1 cellular context compared by ENCODE assay signal in the genomic region with DNA sequence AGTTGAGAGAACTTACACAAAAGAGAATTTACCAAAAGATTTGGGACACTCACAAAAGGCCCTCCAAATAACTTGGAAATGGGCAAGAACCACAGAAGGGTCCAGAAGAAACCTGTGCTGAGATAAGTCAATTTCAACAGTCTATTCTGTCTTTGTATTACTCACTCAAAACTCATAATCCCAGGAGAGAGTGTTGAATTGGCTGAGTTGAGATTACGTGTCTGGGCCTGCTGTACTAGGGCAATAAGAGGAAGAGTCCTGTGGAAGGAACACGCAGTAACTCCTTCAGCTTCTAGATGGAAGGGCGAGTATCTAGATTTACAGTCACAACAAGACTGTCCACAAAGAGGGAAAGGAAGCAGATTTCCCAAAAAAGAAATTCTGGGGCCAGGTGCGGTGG.
TF ChIP-seq lines count a peak whose summit lies in the region.

No MANE protein-coding gene starts in this region.

TF ChIP-seq in GM23338, 12 proteins besides CTCF, POLR2A, EP300 and RAD21 (continued from another document):
- TF ChIP-seq, protein P1, sequence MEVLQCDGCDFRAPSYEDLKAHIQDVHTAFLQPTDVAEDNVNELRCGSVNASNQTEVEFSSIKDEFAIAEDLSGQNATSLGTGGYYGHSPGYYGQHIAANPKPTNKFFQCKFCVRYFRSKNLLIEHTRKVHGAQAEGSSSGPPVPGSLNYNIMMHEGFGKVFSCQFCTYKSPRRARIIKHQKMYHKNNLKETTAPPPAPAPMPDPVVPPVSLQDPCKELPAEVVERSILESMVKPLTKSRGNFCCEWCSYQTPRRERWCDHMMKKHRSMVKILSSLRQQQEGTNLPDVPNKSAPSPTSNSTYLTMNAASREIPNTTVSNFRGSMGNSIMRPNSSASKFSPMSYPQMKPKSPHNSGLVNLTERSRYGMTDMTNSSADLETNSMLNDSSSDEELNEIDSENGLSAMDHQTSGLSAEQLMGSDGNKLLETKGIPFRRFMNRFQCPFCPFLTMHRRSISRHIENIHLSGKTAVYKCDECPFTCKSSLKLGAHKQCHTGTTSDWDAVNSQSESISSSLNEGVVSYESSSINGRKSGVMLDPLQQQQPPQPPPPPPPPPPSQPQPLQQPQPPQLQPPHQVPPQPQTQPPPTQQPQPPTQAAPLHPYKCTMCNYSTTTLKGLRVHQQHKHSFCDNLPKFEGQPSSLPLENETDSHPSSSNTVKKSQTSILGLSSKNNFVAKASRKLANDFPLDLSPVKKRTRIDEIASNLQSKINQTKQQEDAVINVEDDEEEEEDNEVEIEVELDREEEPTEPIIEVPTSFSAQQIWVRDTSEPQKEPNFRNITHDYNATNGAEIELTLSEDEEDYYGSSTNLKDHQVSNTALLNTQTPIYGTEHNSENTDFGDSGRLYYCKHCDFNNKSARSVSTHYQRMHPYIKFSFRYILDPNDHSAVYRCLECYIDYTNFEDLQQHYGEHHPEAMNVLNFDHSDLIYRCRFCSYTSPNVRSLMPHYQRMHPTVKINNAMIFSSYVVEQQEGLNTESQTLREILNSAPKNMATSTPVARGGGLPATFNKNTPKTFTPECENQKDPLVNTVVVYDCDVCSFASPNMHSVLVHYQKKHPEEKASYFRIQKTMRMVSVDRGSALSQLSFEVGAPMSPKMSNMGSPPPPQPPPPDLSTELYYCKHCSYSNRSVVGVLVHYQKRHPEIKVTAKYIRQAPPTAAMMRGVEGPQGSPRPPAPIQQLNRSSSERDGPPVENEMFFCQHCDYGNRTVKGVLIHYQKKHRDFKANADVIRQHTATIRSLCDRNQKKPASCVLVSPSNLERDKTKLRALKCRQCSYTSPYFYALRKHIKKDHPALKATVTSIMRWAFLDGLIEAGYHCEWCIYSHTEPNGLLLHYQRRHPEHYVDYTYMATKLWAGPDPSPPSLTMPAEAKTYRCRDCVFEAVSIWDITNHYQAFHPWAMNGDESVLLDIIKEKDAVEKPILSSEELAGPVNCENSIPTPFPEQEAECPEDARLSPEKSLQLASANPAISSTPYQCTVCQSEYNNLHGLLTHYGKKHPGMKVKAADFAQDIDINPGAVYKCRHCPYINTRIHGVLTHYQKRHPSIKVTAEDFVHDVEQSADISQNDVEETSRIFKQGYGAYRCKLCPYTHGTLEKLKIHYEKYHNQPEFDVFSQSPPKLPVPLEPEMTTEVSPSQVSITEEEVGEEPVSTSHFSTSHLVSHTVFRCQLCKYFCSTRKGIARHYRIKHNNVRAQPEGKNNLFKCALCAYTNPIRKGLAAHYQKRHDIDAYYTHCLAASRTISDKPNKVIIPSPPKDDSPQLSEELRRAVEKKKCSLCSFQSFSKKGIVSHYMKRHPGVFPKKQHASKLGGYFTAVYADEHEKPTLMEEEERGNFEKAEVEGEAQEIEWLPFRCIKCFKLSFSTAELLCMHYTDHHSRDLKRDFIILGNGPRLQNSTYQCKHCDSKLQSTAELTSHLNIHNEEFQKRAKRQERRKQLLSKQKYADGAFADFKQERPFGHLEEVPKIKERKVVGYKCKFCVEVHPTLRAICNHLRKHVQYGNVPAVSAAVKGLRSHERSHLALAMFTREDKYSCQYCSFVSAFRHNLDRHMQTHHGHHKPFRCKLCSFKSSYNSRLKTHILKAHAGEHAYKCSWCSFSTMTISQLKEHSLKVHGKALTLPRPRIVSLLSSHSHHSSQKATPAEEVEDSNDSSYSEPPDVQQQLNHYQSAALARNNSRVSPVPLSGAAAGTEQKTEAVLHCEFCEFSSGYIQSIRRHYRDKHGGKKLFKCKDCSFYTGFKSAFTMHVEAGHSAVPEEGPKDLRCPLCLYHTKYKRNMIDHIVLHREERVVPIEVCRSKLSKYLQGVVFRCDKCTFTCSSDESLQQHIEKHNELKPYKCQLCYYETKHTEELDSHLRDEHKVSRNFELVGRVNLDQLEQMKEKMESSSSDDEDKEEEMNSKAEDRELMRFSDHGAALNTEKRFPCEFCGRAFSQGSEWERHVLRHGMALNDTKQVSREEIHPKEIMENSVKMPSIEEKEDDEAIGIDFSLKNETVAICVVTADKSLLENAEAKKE (CRISPR knock-in tag; IDR thresholded peaks at IDR 0.05), result no peak
- TF ChIP-seq JUNB (IDR thresholded peaks at IDR 0.05; ENCODE audit: unreplicated experiment) (no peak), EZH2phosphoT487 (IDR thresholded peaks at IDR 0.05; ENCODE audit: unreplicated experiment) (no peak), STAT1 (IDR thresholded peaks at IDR 0.05; ENCODE audit: unreplicated experiment) (no peak), CREB1 (CRISPR knock-in tag; IDR thresholded peaks at IDR 0.05; ENCODE audit: low read depth) (no peak), ZNF331 (CRISPR knock-in tag; IDR thresholded peaks at IDR 0.05; ENCODE audit: low read depth) (no peak), POLR2AphosphoS5 (IDR thresholded peaks at IDR 0.05; ENCODE audit: low read depth) (no peak), NANOG (IDR thresholded peaks at IDR 0.05; ENCODE audit: borderline replicate concordance) (no peak)
- TF ChIP-seq, protein P2, sequence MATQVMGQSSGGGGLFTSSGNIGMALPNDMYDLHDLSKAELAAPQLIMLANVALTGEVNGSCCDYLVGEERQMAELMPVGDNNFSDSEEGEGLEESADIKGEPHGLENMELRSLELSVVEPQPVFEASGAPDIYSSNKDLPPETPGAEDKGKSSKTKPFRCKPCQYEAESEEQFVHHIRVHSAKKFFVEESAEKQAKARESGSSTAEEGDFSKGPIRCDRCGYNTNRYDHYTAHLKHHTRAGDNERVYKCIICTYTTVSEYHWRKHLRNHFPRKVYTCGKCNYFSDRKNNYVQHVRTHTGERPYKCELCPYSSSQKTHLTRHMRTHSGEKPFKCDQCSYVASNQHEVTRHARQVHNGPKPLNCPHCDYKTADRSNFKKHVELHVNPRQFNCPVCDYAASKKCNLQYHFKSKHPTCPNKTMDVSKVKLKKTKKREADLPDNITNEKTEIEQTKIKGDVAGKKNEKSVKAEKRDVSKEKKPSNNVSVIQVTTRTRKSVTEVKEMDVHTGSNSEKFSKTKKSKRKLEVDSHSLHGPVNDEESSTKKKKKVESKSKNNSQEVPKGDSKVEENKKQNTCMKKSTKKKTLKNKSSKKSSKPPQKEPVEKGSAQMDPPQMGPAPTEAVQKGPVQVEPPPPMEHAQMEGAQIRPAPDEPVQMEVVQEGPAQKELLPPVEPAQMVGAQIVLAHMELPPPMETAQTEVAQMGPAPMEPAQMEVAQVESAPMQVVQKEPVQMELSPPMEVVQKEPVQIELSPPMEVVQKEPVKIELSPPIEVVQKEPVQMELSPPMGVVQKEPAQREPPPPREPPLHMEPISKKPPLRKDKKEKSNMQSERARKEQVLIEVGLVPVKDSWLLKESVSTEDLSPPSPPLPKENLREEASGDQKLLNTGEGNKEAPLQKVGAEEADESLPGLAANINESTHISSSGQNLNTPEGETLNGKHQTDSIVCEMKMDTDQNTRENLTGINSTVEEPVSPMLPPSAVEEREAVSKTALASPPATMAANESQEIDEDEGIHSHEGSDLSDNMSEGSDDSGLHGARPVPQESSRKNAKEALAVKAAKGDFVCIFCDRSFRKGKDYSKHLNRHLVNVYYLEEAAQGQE (IDR thresholded peaks at IDR 0.05; ENCODE audit: unreplicated experiment), result no peak
